ENCODE assay signal across 1 cellular context in genomic region chr21:37855568-37856391, GRCh38.
TF ChIP-seq lines count a peak whose summit lies in the region.

No MANE protein-coding gene starts in this region.

TF ChIP-seq in GM23338, 12 proteins besides CTCF, POLR2A, EP300 and RAD21 (continued from another document):
- TF ChIP-seq EZH2 (IDR thresholded peaks at IDR 0.05; ENCODE audit: low read depth, unreplicated experiment) (no peak), NANOG (IDR thresholded peaks at IDR 0.05; ENCODE audit: borderline replicate concordance) (no peak), STAT1 (IDR thresholded peaks at IDR 0.05; ENCODE audit: unreplicated experiment) (no peak), JUNB (IDR thresholded peaks at IDR 0.05; ENCODE audit: unreplicated experiment) (no peak), EZH2phosphoT487 (IDR thresholded peaks at IDR 0.05; ENCODE audit: unreplicated experiment) (no peak), ETS1 (IDR thresholded peaks at IDR 0.05) (no peak), POLR2AphosphoS5 (IDR thresholded peaks at IDR 0.05; ENCODE audit: low read depth) (no peak)
- TF ChIP-seq, protein P1, sequence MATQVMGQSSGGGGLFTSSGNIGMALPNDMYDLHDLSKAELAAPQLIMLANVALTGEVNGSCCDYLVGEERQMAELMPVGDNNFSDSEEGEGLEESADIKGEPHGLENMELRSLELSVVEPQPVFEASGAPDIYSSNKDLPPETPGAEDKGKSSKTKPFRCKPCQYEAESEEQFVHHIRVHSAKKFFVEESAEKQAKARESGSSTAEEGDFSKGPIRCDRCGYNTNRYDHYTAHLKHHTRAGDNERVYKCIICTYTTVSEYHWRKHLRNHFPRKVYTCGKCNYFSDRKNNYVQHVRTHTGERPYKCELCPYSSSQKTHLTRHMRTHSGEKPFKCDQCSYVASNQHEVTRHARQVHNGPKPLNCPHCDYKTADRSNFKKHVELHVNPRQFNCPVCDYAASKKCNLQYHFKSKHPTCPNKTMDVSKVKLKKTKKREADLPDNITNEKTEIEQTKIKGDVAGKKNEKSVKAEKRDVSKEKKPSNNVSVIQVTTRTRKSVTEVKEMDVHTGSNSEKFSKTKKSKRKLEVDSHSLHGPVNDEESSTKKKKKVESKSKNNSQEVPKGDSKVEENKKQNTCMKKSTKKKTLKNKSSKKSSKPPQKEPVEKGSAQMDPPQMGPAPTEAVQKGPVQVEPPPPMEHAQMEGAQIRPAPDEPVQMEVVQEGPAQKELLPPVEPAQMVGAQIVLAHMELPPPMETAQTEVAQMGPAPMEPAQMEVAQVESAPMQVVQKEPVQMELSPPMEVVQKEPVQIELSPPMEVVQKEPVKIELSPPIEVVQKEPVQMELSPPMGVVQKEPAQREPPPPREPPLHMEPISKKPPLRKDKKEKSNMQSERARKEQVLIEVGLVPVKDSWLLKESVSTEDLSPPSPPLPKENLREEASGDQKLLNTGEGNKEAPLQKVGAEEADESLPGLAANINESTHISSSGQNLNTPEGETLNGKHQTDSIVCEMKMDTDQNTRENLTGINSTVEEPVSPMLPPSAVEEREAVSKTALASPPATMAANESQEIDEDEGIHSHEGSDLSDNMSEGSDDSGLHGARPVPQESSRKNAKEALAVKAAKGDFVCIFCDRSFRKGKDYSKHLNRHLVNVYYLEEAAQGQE (IDR thresholded peaks at IDR 0.05; ENCODE audit: unreplicated experiment) = no peak
